Comparison of ENCODE assay signal across 14 cellular contexts in genomic region chr6:11586574-11586973, GRCh38. TPM values are rescaled to one million over a fixed set of nuclear protein-coding genes. Genes with fewer than 3 reads are reported as not detected.
A peak's percentile ranks its signal among the peaks of the same experiment; 100 is the strongest.
DNase-seq lines count a peak whose midpoint lies in the region; ATAC-seq, FAIRE-seq and TF ChIP-seq lines count a peak whose summit lies in the region.
"Had no signal": no experiment of that assay in that cellular context is flagged by ENCODE, and none has a peak within 500 bp of the region (broad histone marks: within the 10 kb centered on the region; RNA-seq: fewer than 3 reads in every experiment).

No MANE protein-coding gene starts in this region.

- peaks cover 0 to 7% (median 2%) of the 10 kb centered on the region in 4 experiments; a peak in 3 of 7 replicates for H3K4me1 ChIP-seq in H1 (replicated peaks in 1 of 4; ENCODE audit: control insufficient read depth in 3 of 4, insufficient read depth in 4 of 4, low read length in 3 of 4)
- H3K4me1 ChIP-seq in esophagus muscularis mucosa, result peaks cover 0 to 20% (median 16%) of the 10 kb centered on the region in 4 donors
- H3K4me1 ChIP-seq: left ventricle myocardium inferior had no signal

- H2BK120ac ChIP-seq in H1 (replicated peaks; ENCODE audit: low read depth, low read length), result no peak overlapping the region

- no peak overlapping the region for H4K8ac ChIP-seq in H1 (ENCODE audit: extremely low read depth, insufficient read depth, low read length)

- no peak; a peak in 1 of 4 replicates for TF ChIP-seq RAD21 in H1 (IDR thresholded peaks at IDR 0.05 in 1 of 2, conservative IDR thresholded peaks at IDR 0.05 in 1 of 2; ENCODE audit: low read depth in 2 of 2, low read length in 2 of 2)

- CTCF ChIA-PET in H1 (lab: Charles Lee; ENCODE audit: partially characterized antibody), result interaction anchor here (0.6 to 4.1 kb wide), 14 partner anchors 9 to 737 kb away, joined by 3 to 25 read pairs (median 4); partner anchors contain the start of gene EDN1

- POLR2A ChIA-PET in H1 (lab: Charles Lee; ENCODE audit: partially characterized antibody), result no interaction called here

- H3K9ac ChIP-seq in H1 (replicated peaks in 1 of 4; ENCODE audit: extremely low read depth in 1 of 4, low read depth in 3 of 4, low read length in 3 of 4), result no peak overlapping the region

- H3K27ac Mint-ChIP-seq in mesothelial cell of epicardium, result peak overlapping the region; percentile 62
- H3K27ac Mint-ChIP-seq in T-helper 17 cell, result no peak overlapping the region
- H3K27ac Mint-ChIP-seq: stimulated activated naive CD8-positive, alpha-beta T cell treated with anti-CD3 and anti-CD28 coated beads, Interleukin-15, Interleukin-2, amounts not matched to agents 100 ng/mL and 50 ng/mL, for 24 hours; T-helper 1 cell treated with Interleukin-12 subunit alpha and Interleukin-12 subunit beta and Interleukin-4 antibody, amounts not matched to agents 30 μg/mL and 1 μg/mL, for 36 hours had no signal

- H3K36me3 ChIP-seq in H1 (ENCODE audit: control insufficient read depth in 2 of 4, insufficient read depth in 4 of 4, low read length in 3 of 4) (no peaks in the 10 kb centered on the region), esophagus muscularis mucosa (no peaks in the 10 kb centered on the region)
- H3K36me3 ChIP-seq: left ventricle myocardium inferior, spleen had no signal

- no peak for ATAC-seq in T-helper 17 cell
- no peak for ATAC-seq in GM21526 (IDR thresholded peaks at IDR 0.05; ENCODE audit: low FRiP score, unreplicated experiment)

- H3K4ac ChIP-seq in H1 (replicated peaks; ENCODE audit: insufficient read length, low read depth, low read length), result no peak overlapping the region

- no peak overlapping the region for H4K5ac ChIP-seq in H1 (ENCODE audit: insufficient read length, low read depth, low read length)

- no peak for TF ChIP-seq CTCF in AG09309 (IDR thresholded peaks at IDR 0.05; ENCODE audit: control insufficient read depth, insufficient read depth, low read depth, low read length, missing control alignments)
- TF ChIP-seq CTCF in H1 (IDR thresholded peaks at IDR 0.05; ENCODE audit: control extremely low read depth in 1 of 3, insufficient read depth in 1 of 3, low read depth in 1 of 3, low read length in 3 of 3), result no peak
- TF ChIP-seq CTCF in mesothelial cell of epicardium (IDR thresholded peaks at IDR 0.05; ENCODE audit: unreplicated experiment), result no peak
- TF ChIP-seq CTCF in esophagus muscularis mucosa (IDR thresholded peaks at IDR 0.05), result no peak

- H3K23ac ChIP-seq in H1 (ENCODE audit: insufficient read length), result no peak overlapping the region

- H3K9me3 ChIP-seq in H1 (ENCODE audit: insufficient read depth in 2 of 2, low read depth in 1 of 2, low read length in 1 of 2) (peaks cover 0 to 4% of the 10 kb centered on the region in 2 experiments; a peak in 2 of 4 replicates), esophagus muscularis mucosa (no peaks in the 10 kb centered on the region), T-helper 17 cell (ENCODE audit: control insufficient read depth, low read length, poor library complexity, severe bottlenecking) (no peaks in the 10 kb centered on the region)
- H3K9me3 ChIP-seq: left ventricle myocardium inferior, spleen had no signal

- H2AFZ ChIP-seq in H1 (ENCODE audit: low read length), result peak overlapping the region; percentile 62

- H3K27me3 Mint-ChIP-seq in mesothelial cell of epicardium (ENCODE audit: low read depth) (no peaks in the 10 kb centered on the region), T-helper 17 cell (peaks cover 19% of the 10 kb centered on the region)
- H3K27me3 Mint-ChIP-seq: stimulated activated naive CD8-positive, alpha-beta T cell treated with anti-CD3 and anti-CD28 coated beads, Interleukin-15, Interleukin-2, amounts not matched to agents 100 ng/mL and 50 ng/mL, for 24 hours had no signal

- no peak for TF ChIP-seq POLR2A in H1 (IDR thresholded peaks at IDR 0.05; ENCODE audit: control extremely low read depth in 1 of 2, low read depth in 2 of 2, low read length in 2 of 2)
- TF ChIP-seq POLR2A in esophagus muscularis mucosa (IDR thresholded peaks at IDR 0.05; ENCODE audit: low read depth), result no peak

- H3K4me3 ChIP-seq in AG09309 (ENCODE audit: control insufficient read depth, low read depth, low read length) (no peak overlapping the region), H1 (ENCODE audit: extremely low read depth in 1 of 4, insufficient read depth in 2 of 4, low read depth in 3 of 4, low read length in 4 of 4) (no peak overlapping the region), esophagus muscularis mucosa (no peak overlapping the region)
- H3K4me3 ChIP-seq: left ventricle myocardium inferior, spleen had no signal

- H4K91ac ChIP-seq in H1 (replicated peaks; ENCODE audit: insufficient read length, low read length), result no peak overlapping the region

- H2BK12ac ChIP-seq in H1 (ENCODE audit: low read depth, low read length), result peak overlapping the region; percentile 82; the same call in 1 of the 2 replicates

- 0 out of 2 replicates have a peak overlapping the region, but pooled peaks have one; percentile 68 for H2BK20ac ChIP-seq in H1 (ENCODE audit: low read length)

- H2BK5ac ChIP-seq in H1 (ENCODE audit: low read depth, low read length), result peak overlapping the region; percentile 55

- H3K9me3 Mint-ChIP-seq in mesothelial cell of epicardium, result peaks cover 3% of the 10 kb centered on the region
- H3K9me3 Mint-ChIP-seq: stimulated activated naive CD8-positive, alpha-beta T cell treated with anti-CD3 and anti-CD28 coated beads, Interleukin-15, Interleukin-2, amounts not matched to agents 100 ng/mL and 50 ng/mL, for 24 hours; T-helper 1 cell treated with Interleukin-12 subunit alpha and Interleukin-12 subunit beta and Interleukin-4 antibody, amounts not matched to agents 30 μg/mL and 1 μg/mL, for 36 hours had no signal

- H3K79me1 ChIP-seq in H1 (ENCODE audit: low read depth, low read length), result no peaks in the 10 kb centered on the region

- H3K56ac ChIP-seq in H1 (replicated peaks; ENCODE audit: insufficient read length, low read depth, low read length), result no peak overlapping the region

- intact Hi-C loops in esophagus muscularis mucosa (cut with DNase I) (loop anchor here (10.0 kb wide), 1 partner anchor 648 kb away; no protein-coding TSS in a partner anchor), head of caudate nucleus (cut with DNase I) (no loop called here)

- H3K18ac ChIP-seq in H1 (ENCODE audit: extremely low read depth, low read length), result no peak overlapping the region

- peak; percentile 48 for FAIRE-seq in H1 (lab: Jason Lieb, UNC)

- 0 out of 4 replicates have a peak overlapping the region, but pooled peaks of 1 of the 2 experiments have one; percentile 33 for H3K4me2 ChIP-seq in H1 (ENCODE audit: insufficient read depth in 1 of 2, low read depth in 2 of 2, low read length in 2 of 2)

- DNase-seq in AG09309 (ENCODE audit: low read depth) (peak; percentile 75), LHCN-M2 (ENCODE audit: low read depth) (peak; percentile 93), H1 (ENCODE audit: low read depth in 1 of 2, low spot score in 2 of 2) (no peak), mesothelial cell of epicardium (ENCODE audit: low spot score in 2 of 2, unreplicated experiment in 2 of 2) (no peak), esophagus muscularis mucosa (ENCODE audit: extremely low spot score) (no peak), T-helper 17 cell (no peak), head of caudate nucleus (no peak)
- DNase-seq: cortex of kidney, DMS153, left ventricle myocardium inferior, spleen had no signal

- no peak for TF ChIP-seq EP300 in H1 (IDR thresholded peaks at IDR 0.05; ENCODE audit: borderline replicate concordance in 1 of 2, low read depth in 2 of 2, low read length in 2 of 2)
- TF ChIP-seq EP300 in esophagus muscularis mucosa (IDR thresholded peaks at IDR 0.05), result no peak

- no peak overlapping the region for H2AK5ac ChIP-seq in H1 (ENCODE audit: low read depth, low read length)

- no peak overlapping the region for H3K14ac ChIP-seq in H1 (ENCODE audit: insufficient read length)

- 80% methylated on average over 6 of the region's 6 CpGs; no CpG with 5 or more reads in 1 of the 2 experiments for WGBS in H1 (ENCODE audit: extremely low coverage in 1 of 2, insufficient coverage in 1 of 2, insufficient read length in 1 of 2, insufficient replicate concordance in 2 of 2, low coverage in 1 of 2, low lambda C conversion rate in 2 of 2, missing lambda C conversion rate in 1 of 2), 2 experiments
- 58% methylated on average over 5 of the region's 6 CpGs for WGBS in esophagus muscularis mucosa

- 0 out of 2 replicates have a peak overlapping the region, but pooled peaks have one; percentile 76 for H2BK15ac ChIP-seq in H1 (ENCODE audit: low read length)

- no peaks in the 10 kb centered on the region for H3K27me3 ChIP-seq in H1 (replicated peaks in 1 of 4; ENCODE audit: control insufficient read depth in 3 of 4, extremely low read depth in 1 of 4, insufficient read depth in 3 of 4, low read length in 3 of 4)
- H3K27me3 ChIP-seq in esophagus muscularis mucosa, result no peaks in the 10 kb centered on the region
- H3K27me3 ChIP-seq: spleen had no signal

- H3K27ac ChIP-seq in H1 (ENCODE audit: low read depth, low read length), result no peak overlapping the region
- H3K27ac ChIP-seq in esophagus muscularis mucosa (replicated peaks in 1 of 4), result no peak overlapping the region
- H3K27ac ChIP-seq: left ventricle myocardium inferior had no signal

- H3K79me2 ChIP-seq in H1 (ENCODE audit: control insufficient read depth in 1 of 2, insufficient read depth in 2 of 2, low read length in 2 of 2), result no peaks in the 10 kb centered on the region

- no peaks in the 10 kb centered on the region for H4K20me1 ChIP-seq in H1 (replicated peaks in 1 of 2; ENCODE audit: control insufficient read depth in 1 of 2, insufficient read depth in 2 of 2, low read length in 2 of 2)

- H3K36me3 Mint-ChIP-seq in mesothelial cell of epicardium (no peaks in the 10 kb centered on the region), T-helper 17 cell (ENCODE audit: low read depth) (no peaks in the 10 kb centered on the region)

- no peaks in the 10 kb centered on the region for H3K23me2 ChIP-seq in H1 (ENCODE audit: low read depth, low read length)

- H3K4me1 Mint-ChIP-seq in mesothelial cell of epicardium (peaks cover 36% of the 10 kb centered on the region), T-helper 17 cell (no peaks in the 10 kb centered on the region)

- no peak overlapping the region for H3K4me3 Mint-ChIP-seq in mesothelial cell of epicardium
- H3K4me3 Mint-ChIP-seq in T-helper 17 cell, result no peak overlapping the region
- H3K4me3 Mint-ChIP-seq: stimulated activated naive CD8-positive, alpha-beta T cell treated with anti-CD3 and anti-CD28 coated beads, Interleukin-15, Interleukin-2, amounts not matched to agents 100 ng/mL and 50 ng/mL, for 24 hours; T-helper 1 cell treated with Interleukin-12 subunit alpha and Interleukin-12 subunit beta and Interleukin-4 antibody, amounts not matched to agents 30 μg/mL and 1 μg/mL, for 36 hours had no signal

RNA-seq across cellular contexts. Expression of gene TMEM170B, which starts 49.0 kb away (rescaled TPM):
- total RNA-seq in LHCN-M2 (2014; rRNA removed), result 0.77 and 1.3 TPM in 2 replicates
- 0.67 TPM for polyA plus RNA-seq in LHCN-M2 (2012)
- 3.9 and 4.3 TPM in 2 replicates for total RNA-seq in H1 (2021; fragmentation: NEBNext Ultra II Directional; extraction: Animal tissue kit (Norgen Biotek cat#: 25700))
- polyA plus RNA-seq in H1 (2011; rRNA removed), result 0.63 and 0.80 TPM in 2 replicates
- polyA plus RNA-seq in H1 (2011; cell fraction: cytosol; rRNA removed), result 1.2 TPM
- polyA plus RNA-seq in H1 (2011; cell fraction: nucleus; rRNA removed), result 0.64 TPM
- polyA plus RNA-seq in H1 (2012, experiment 1 of 2), result 0.80 to 2.1 TPM (median 1.1 TPM) in 4 replicates
- polyA plus RNA-seq in H1 (2012, experiment 2 of 2), result 0.21 TPM
- polyA plus RNA-seq in H1 (2013, experiment 1 of 2), result 2.7 TPM
- polyA plus RNA-seq in H1 (2013, experiment 2 of 2), result 2.6 TPM
- polyA minus RNA-seq in H1 (2011; rRNA and poly(A)+ RNA removed), result 3.6 and 4.3 TPM in 2 replicates
- 2.1 TPM for polyA minus RNA-seq in H1 (2011; cell fraction: cytosol; rRNA and poly(A)+ RNA removed)
- polyA minus RNA-seq in H1 (2011; cell fraction: nucleus; rRNA and poly(A)+ RNA removed), result 3.4 TPM
- total RNA-seq in mesothelial cell of epicardium, result 5.6 to 6.1 TPM (median 5.7 TPM) in 3 replicates
- 1 to 10 TPM; 5.4 to 8.6 (median 6.2) TPM for total RNA-seq in esophagus muscularis mucosa
- total RNA-seq in T-helper 17 cell, result 1 to 10 TPM; 1.3 to 1.7 TPM

Comparison
In these comparisons a context has a peak if more than half of its experiments do, and no peak if none do; other contexts are left out.
1. DNase-seq: peak in AG09309 (single experiment) and LHCN-M2 (single experiment); none in H1 (0 of 2), mesothelial cell of epicardium (0 of 2), esophagus muscularis mucosa (single experiment), T-helper 17 cell (0 of 3) and head of caudate nucleus (0 of 42).